In genomic region chr1:33338495-33339211, GRCh38 we compare ENCODE assay signal across 1 cellular context.
TF ChIP-seq lines count a peak whose summit lies in the region.

No MANE protein-coding gene starts in this region.

TF ChIP-seq in H1, 55 proteins besides CTCF, POLR2A, EP300 and RAD21 (continued from another document):
- TF ChIP-seq GTF2F1 (IDR thresholded peaks at IDR 0.05; ENCODE audit: borderline replicate concordance, low read depth, low read length), result no peak
- no peak for TF ChIP-seq ZNF274 (IDR thresholded peaks at IDR 0.05; ENCODE audit: borderline replicate concordance, extremely low read depth, low read length)
- TF ChIP-seq NRF1 (IDR thresholded peaks at IDR 0.05; ENCODE audit: low read depth, low read length), result no peak
- no peak for TF ChIP-seq PHF8 (conservative IDR thresholded peaks at IDR 0.05; ENCODE audit: low read depth, low read length)
